9 cellular contexts compared by ENCODE assay signal in the genomic region with DNA sequence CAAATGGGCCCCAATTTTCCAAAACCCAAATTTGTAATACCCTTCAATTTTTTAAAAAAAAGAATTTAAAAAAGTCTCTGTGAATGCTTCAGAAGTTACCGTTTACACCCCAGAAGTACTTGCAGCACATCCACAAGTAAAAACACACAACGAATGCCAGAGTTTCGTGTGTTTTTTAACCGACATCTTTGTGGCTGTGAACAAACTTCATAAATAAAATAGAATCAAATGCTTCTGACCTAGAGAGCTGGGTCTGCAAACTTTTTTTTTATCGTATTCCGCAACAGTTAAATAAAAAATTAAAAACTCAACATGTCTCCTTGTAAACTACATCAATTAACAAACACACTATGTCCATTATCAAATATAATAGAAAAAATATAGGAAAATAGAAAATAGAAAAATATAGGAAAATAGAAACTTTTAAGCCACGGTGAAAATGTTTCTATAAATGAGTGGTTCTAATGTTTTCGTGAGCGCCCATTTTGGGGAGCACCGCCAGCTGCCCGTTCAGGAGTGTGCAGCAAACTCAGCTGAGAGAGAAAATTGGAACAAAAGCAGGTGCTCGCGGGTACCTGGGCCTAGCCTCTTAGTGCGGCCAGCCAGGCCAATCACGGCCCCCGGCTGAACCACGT. TPM values are rescaled to one million over a fixed set of nuclear protein-coding genes. Genes with fewer than 3 reads are reported as not detected.
DNase-seq lines count a peak whose midpoint lies in the region; ATAC-seq, FAIRE-seq and TF ChIP-seq lines count a peak whose summit lies in the region.
"Had no signal": no experiment of that assay in that cellular context is flagged by ENCODE, and none has a peak within 500 bp of the region (broad histone marks: within the 10 kb centered on the region; RNA-seq: fewer than 3 reads in every experiment).

No MANE protein-coding gene starts in this region.

- no peaks in the 10 kb centered on the region for H3K79me2 ChIP-seq in keratinocyte (ENCODE audit: control insufficient read depth, insufficient read depth, low read length)

- H2AFZ ChIP-seq in keratinocyte (ENCODE audit: control insufficient read depth, low read length) = no peak overlapping the region

- no peak for TF ChIP-seq POLR2A in upper lobe of left lung (IDR thresholded peaks at IDR 0.05)

- ATAC-seq in right cardiac atrium (no peak), Right ventricle myocardium superior (ENCODE audit: poor library complexity) (no peak), upper lobe of left lung (ENCODE audit: low FRiP score in 2 of 2) (no peak), GM19035 (IDR thresholded peaks at IDR 0.05; ENCODE audit: unreplicated experiment) (no peak), HG02588 (IDR thresholded peaks at IDR 0.05; ENCODE audit: unreplicated experiment) (no peak)

- no peaks in the 10 kb centered on the region for H3K36me3 ChIP-seq in keratinocyte (ENCODE audit: control insufficient read depth in 2 of 2, extremely low read depth in 1 of 2, insufficient read depth in 2 of 2, low read length in 2 of 2)
- no peaks in the 10 kb centered on the region for H3K36me3 ChIP-seq in upper lobe of left lung

- H3K27me3 ChIP-seq in right cardiac atrium (ENCODE audit: control insufficient read depth, insufficient read depth) (peaks cover 3% of the 10 kb centered on the region), keratinocyte (ENCODE audit: control insufficient read depth, extremely low read depth, insufficient read depth, low read length) (peaks cover 87% of the 10 kb centered on the region), upper lobe of left lung (peaks cover 4 to 84% (median 54%) of the 10 kb centered on the region in 4 donors)

- no peak overlapping the region for H3K27ac ChIP-seq in right cardiac atrium (ENCODE audit: low read length)
- no peak overlapping the region for H3K27ac ChIP-seq in RWPE1
- no peak overlapping the region for H3K27ac ChIP-seq in keratinocyte (ENCODE audit: control insufficient read depth, insufficient read depth, low read length)
- H3K27ac ChIP-seq in upper lobe of left lung = no peak overlapping the region

- WGBS in right cardiac atrium = 10% methylated on average over 17 of the region's 17 CpGs
- 9 to 14% methylated on average over 17 of the region's 17 CpGs for WGBS in upper lobe of left lung, 2 donors

- DNase-seq in right cardiac atrium (peak in 1 of 3 donors; percentile 69), Right ventricle myocardium superior (no peak), RWPE1 (ENCODE audit: low spot score) (peak; percentile 64), keratinocyte (ENCODE audit: low read depth, low spot score) (no peak), upper lobe of left lung (no peak), foreskin fibroblast (no peak)

- H3K4me3 ChIP-seq in right cardiac atrium (ENCODE audit: low read length) = peak overlapping the region; percentile 45
- H3K4me3 ChIP-seq in keratinocyte (ENCODE audit: control insufficient read depth in 2 of 3, extremely low read depth in 1 of 3, insufficient read depth in 2 of 3, low read depth in 1 of 3, low read length in 3 of 3) = peak overlapping the region in 2 of 3 experiments; percentile 16 to 51
- H3K4me3 ChIP-seq in upper lobe of left lung = peak overlapping the region in 3 of 4 donors; percentile 15 to 49 (median 41)
- H3K4me3 ChIP-seq in foreskin fibroblast (ENCODE audit: low read depth in 1 of 2, low read length in 2 of 2) = no peak overlapping the region

- dilution Hi-C loops in keratinocyte (cut with MboI; ENCODE audit: extremely low pct_ligation_motif_present, low sequenced_read_pairs) = no loop called here

- H3K9me3 ChIP-seq in right cardiac atrium (ENCODE audit: control insufficient read depth, low read length) (no peaks in the 10 kb centered on the region), keratinocyte (ENCODE audit: control insufficient read depth, low read depth, low read length) (peaks cover 7% of the 10 kb centered on the region), upper lobe of left lung (no peaks in the 10 kb centered on the region)

- peaks cover 5% of the 10 kb centered on the region for H4K20me1 ChIP-seq in keratinocyte (ENCODE audit: control insufficient read depth, extremely low read depth, insufficient read depth, low read length)

- H3K9ac ChIP-seq in keratinocyte (ENCODE audit: control insufficient read depth, extremely low read depth, insufficient read depth, low read length) = no peak overlapping the region

- FAIRE-seq in keratinocyte (lab: Jason Lieb, UNC) = no peak

- no peak for TF ChIP-seq EP300 in upper lobe of left lung (IDR thresholded peaks at IDR 0.05)

- POLR2A ChIA-PET in RWPE1 (lab: Yijun Ruan, JAX; ENCODE audit: low non-redundant PET) = interaction anchor here (0.6 kb wide), 1 partner anchor 464 kb away, joined by 4 read pairs; no protein-coding TSS in a partner anchor

- peaks cover 2% of the 10 kb centered on the region for H3K4me1 ChIP-seq in right cardiac atrium (ENCODE audit: control insufficient read depth, insufficient read depth, low read length)
- peaks cover 2% of the 10 kb centered on the region for H3K4me1 ChIP-seq in keratinocyte (ENCODE audit: control insufficient read depth, extremely low read depth, insufficient read depth, low read length)
- peaks cover 31 to 47% (median 36%) of the 10 kb centered on the region in 4 donors for H3K4me1 ChIP-seq in upper lobe of left lung

- H3K4me2 ChIP-seq in keratinocyte (ENCODE audit: control insufficient read depth, extremely low read depth, insufficient read depth, low read depth, low read length) = peak overlapping the region; percentile 37

- no peaks in the 10 kb centered on the region for H3K9me1 ChIP-seq in keratinocyte (ENCODE audit: control insufficient read depth, extremely low read depth, insufficient read depth, low read length)

- TF ChIP-seq CTCF in RWPE1 (conservative IDR thresholded peaks at IDR 0.05; ENCODE audit: low read depth) (no peak), keratinocyte (optimal IDR thresholded peaks at IDR 0.05 in 1 of 3, IDR thresholded peaks at IDR 0.05 in 1 of 3, conservative IDR thresholded peaks at IDR 0.05 in 1 of 3; ENCODE audit: extremely low read depth in 1 of 3, insufficient read depth in 2 of 3, low read length in 3 of 3) (no peak), upper lobe of left lung (IDR thresholded peaks at IDR 0.05) (no peak), foreskin fibroblast (IDR thresholded peaks at IDR 0.05; ENCODE audit: low read depth, low read length) (no peak)

- CTCF ChIA-PET in RWPE1 (lab: Yijun Ruan, JAX) = interaction anchor here (0.6 to 1.3 kb wide), 3 partner anchors 51 to 1124 kb away, joined by 4 read pairs; no protein-coding TSS in a partner anchor

- intact Hi-C loops in right cardiac atrium (cut with DNase I) (no loop called here), Right ventricle myocardium superior (cut with DNase I) (no loop called here)

RNA-seq across cellular contexts. Expression of gene PDX1, which starts 0.4 kb away (rescaled TPM):
- total RNA-seq in right cardiac atrium = not detected
- polyA plus RNA-seq in right cardiac atrium = not detected
- total RNA-seq in Right ventricle myocardium superior = not detected
- not detected in 3 replicates for polyA plus RNA-seq in keratinocyte
- polyA plus RNA-seq in keratinocyte (2011; ENCODE audit: low read depth) = not detected
- not detected in 2 replicates for polyA plus RNA-seq in keratinocyte (2011; cell fraction: cytosol; rRNA removed)
- not detected in 2 replicates for polyA plus RNA-seq in keratinocyte (2011; cell fraction: nucleus; rRNA removed)
- not detected in 2 replicates for polyA plus RNA-seq in keratinocyte (2012; ENCODE audit: low replicate concordance)
- polyA minus RNA-seq in keratinocyte = not detected in 3 replicates
- polyA minus RNA-seq in keratinocyte (2011; cell fraction: cytosol; rRNA and poly(A)+ RNA removed) = not detected
- polyA minus RNA-seq in keratinocyte (2011; cell fraction: nucleus; rRNA and poly(A)+ RNA removed) = not detected in 2 replicates
- total RNA-seq in upper lobe of left lung = not detected
- total RNA-seq: LHCN-M2 had no signal

RNA-seq across cellular contexts. Expression of gene CDX2, which starts 49.7 kb away (rescaled TPM):
- total RNA-seq in right cardiac atrium (not detected), Right ventricle myocardium superior (not detected), upper lobe of left lung (under 1 TPM in 1 of 6 donors, not detected in 5; 0.14 TPM)
- polyA plus RNA-seq in right cardiac atrium (not detected), keratinocyte (not detected in 3 replicates)
- not detected for polyA plus RNA-seq in keratinocyte (2011; ENCODE audit: low read depth)
- not detected in 2 replicates for polyA plus RNA-seq in keratinocyte (2011; cell fraction: cytosol; rRNA removed)
- polyA plus RNA-seq in keratinocyte (2011; cell fraction: nucleus; rRNA removed) = not detected in 2 replicates
- not detected in 2 replicates for polyA plus RNA-seq in keratinocyte (2012; ENCODE audit: low replicate concordance)
- not detected in 3 replicates for polyA minus RNA-seq in keratinocyte
- polyA minus RNA-seq in keratinocyte (2011; cell fraction: cytosol; rRNA and poly(A)+ RNA removed) = not detected
- polyA minus RNA-seq in keratinocyte (2011; cell fraction: nucleus; rRNA and poly(A)+ RNA removed) = not detected in 2 replicates
- total RNA-seq: LHCN-M2 had no signal

Comparison
In these comparisons a context has a peak if more than half of its experiments do, and no peak if none do; other contexts are left out.
1. H3K4me3 ChIP-seq: peak in right cardiac atrium (single experiment), keratinocyte (2 of 3) and upper lobe of left lung (3 of 4); none in foreskin fibroblast (0 of 2).